1 cellular context compared by ENCODE assay signal in genomic region chr6:21596379-21597242, GRCh38.
TF ChIP-seq lines count a peak whose summit lies in the region.

No MANE protein-coding gene starts in this region.

TF ChIP-seq in HEK293, 187 proteins besides CTCF, POLR2A, EP300 and RAD21 (continued from another document):
- no peak for TF ChIP-seq ZNF280C (tag by site-specific recombination; IDR thresholded peaks at IDR 0.05)
- peak; percentile 17; the same call in 1 of the 2 replicates for TF ChIP-seq ZBTB10 (tag by site-specific recombination; IDR thresholded peaks at IDR 0.05)
- peak; percentile 17; the same call in 1 of the 2 replicates for TF ChIP-seq ZNF335 (tag by site-specific recombination; conservative IDR thresholded peaks at IDR 0.05)
- no peak for TF ChIP-seq ZNF768 (tag by site-specific recombination; IDR thresholded peaks at IDR 0.05)
- TF ChIP-seq ZNF48 (tag by site-specific recombination; IDR thresholded peaks at IDR 0.05): no peak
